16 cellular contexts compared by ENCODE assay signal in genomic region chr9:126708178-126708577, GRCh38.
"Had no signal": no experiment of that assay in that cellular context is flagged by ENCODE, and none has a peak within 500 bp of the region (broad histone marks: within the 10 kb centered on the region; RNA-seq: fewer than 3 reads in every experiment).

No MANE protein-coding gene starts in this region.

- H3K4me3 ChIP-seq: cardiac muscle cell, thyroid gland, uterus had no signal

- H3K4me3 Mint-ChIP-seq: activated T-cell treated with anti-CD3 and anti-CD28 coated beads, Interleukin-2, amount 50 U/mL, for 24 hours; memory B cell; natural killer cell treated with Interleukin-12 subunit alpha and Interleukin-12 subunit beta and Interleukin-15 and Interleukin-18, amount 100 ng/mL, for 72 hours had no signal

- H3K27ac ChIP-seq: cardiac muscle cell, thyroid gland, uterus, VCaP had no signal

- H3K27me3 ChIP-seq: thyroid gland, uterus had no signal

- H3K36me3 Mint-ChIP-seq: memory B cell; natural killer cell treated with Interleukin-12 subunit alpha and Interleukin-12 subunit beta and Interleukin-15 and Interleukin-18, amount 100 ng/mL, for 72 hours had no signal

- H3K27ac Mint-ChIP-seq: activated T-cell treated with anti-CD3 and anti-CD28 coated beads, Interleukin-2, amount 50 U/mL, for 24 hours; memory B cell; natural killer cell treated with Interleukin-12 subunit alpha and Interleukin-12 subunit beta and Interleukin-15 and Interleukin-18, amount 100 ng/mL, for 72 hours had no signal

- H3K9me3 Mint-ChIP-seq: activated T-cell treated with anti-CD3 and anti-CD28 coated beads, Interleukin-2, amount 50 U/mL, for 24 hours; memory B cell; natural killer cell treated with Interleukin-12 subunit alpha and Interleukin-12 subunit beta and Interleukin-15 and Interleukin-18, amount 100 ng/mL, for 72 hours had no signal

- DNase-seq: activated CD4-positive, alpha-beta T cell treated with anti-CD3 and anti-CD28 coated beads for 4 hours; activated naive CD4-positive, alpha-beta T cell; effector CD4-positive, alpha-beta T cell; hippocampal formation; left cardiac atrium; occipital lobe; stimulated activated CD4-positive, alpha-beta T cell treated with anti-CD3 and anti-CD28 coated beads, Interleukin-15, amount 100 ng/mL, for 24 hours; stimulated activated CD4-positive, alpha-beta T cell treated with anti-CD3 and anti-CD28 coated beads, Interleukin-4, amount 100 ng/mL, for 24 hours; T-helper 9 cell; thyroid gland had no signal

- H3K36me3 ChIP-seq: cardiac muscle cell, thyroid gland, uterus had no signal

- H3K9me3 ChIP-seq: thyroid gland, uterus had no signal

- ATAC-seq: left cardiac atrium; natural killer cell treated with Interleukin-12 subunit alpha and Interleukin-12 subunit beta and Interleukin-15 and Interleukin-18, amount 100 ng/mL, for 72 hours had no signal
